ENCODE assay signal across 25 cellular contexts in the genomic region with DNA sequence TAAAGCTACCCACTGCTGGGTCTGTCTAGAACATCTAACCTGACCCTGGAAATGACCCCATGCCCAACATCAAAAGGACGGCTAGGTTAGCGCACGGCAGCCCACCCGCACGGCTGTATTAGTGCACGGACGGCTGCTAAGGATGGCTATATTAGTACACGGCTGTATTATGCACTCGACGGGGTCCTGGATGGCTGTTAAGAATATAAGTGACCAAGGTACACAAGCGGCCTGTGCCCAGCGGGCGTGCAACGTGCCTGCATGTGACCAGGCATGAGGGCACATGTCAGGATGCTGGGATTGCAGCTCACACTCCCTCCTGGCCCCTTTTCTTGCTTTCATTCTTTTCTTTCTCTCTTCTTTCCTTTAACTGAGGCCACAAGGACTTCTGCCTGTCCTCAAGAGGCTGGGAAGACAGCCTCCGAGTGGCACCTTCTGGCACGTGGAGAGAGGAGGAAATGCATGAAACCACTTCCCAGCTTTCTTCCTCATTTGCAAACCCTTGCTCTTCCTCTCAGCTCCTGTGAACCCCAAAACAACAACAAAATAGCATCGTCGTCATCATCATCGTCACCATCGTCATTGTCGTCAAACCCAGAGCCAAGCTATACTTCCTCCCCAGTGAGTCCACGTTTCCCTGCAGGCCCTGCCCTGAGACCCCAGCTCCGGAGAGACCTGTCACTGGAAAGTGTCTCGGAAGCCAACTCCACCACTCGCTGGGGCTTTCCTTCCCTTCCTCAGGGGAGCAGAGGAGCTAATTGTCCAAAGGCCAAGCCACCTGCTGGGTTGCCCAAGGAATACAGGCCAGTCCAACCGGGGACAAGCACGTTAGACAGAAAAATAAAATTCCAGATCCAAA.
A peak's percentile ranks its signal among the peaks of the same experiment; 100 is the strongest.
DNase-seq lines count a peak whose midpoint lies in the region; ATAC-seq, FAIRE-seq and TF ChIP-seq lines count a peak whose summit lies in the region.
"Had no signal": no experiment of that assay in that cellular context is flagged by ENCODE, and none has a peak within 500 bp of the region (broad histone marks: within the 10 kb centered on the region; RNA-seq: fewer than 3 reads in every experiment).

No MANE protein-coding gene starts in this region.

- WGBS in hepatocyte (ENCODE audit: low lambda C conversion rate, missing lambda C conversion rate) = 87% methylated on average over 27 of the region's 27 CpGs
- 100% methylated on average over 4 of the region's 27 CpGs for WGBS in trophoblast cell (ENCODE audit: extremely low coverage, insufficient coverage, insufficient read length)

- no peak overlapping the region for H4K8ac ChIP-seq in trophoblast cell (ENCODE audit: low read depth, low read length)

- no peak overlapping the region for H3K4me3 ChIP-seq in Loucy (ENCODE audit: low read length, poor library complexity, severe bottlenecking)
- H3K4me3 ChIP-seq in hepatocyte = no peak overlapping the region
- peak overlapping the region; percentile 5 for H3K4me3 ChIP-seq in trophoblast cell (ENCODE audit: low read depth, low read length)
- H3K4me3 ChIP-seq: coronary artery had no signal

- H3K4ac ChIP-seq in trophoblast cell (ENCODE audit: low read depth, low read length) = no peak overlapping the region

- peak overlapping the region; percentile 81 for H3K4me2 ChIP-seq in Loucy (ENCODE audit: low read depth, low read length, poor library complexity, severe bottlenecking)
- peak overlapping the region; percentile 44 for H3K4me2 ChIP-seq in hepatocyte
- H3K4me2 ChIP-seq in trophoblast cell (ENCODE audit: low read length) = no peak overlapping the region

- no peak overlapping the region for H2BK120ac ChIP-seq in trophoblast cell (ENCODE audit: insufficient read depth, low read length, poor library complexity)

- H3K9me3 ChIP-seq in Loucy (ENCODE audit: insufficient read depth, low read depth, low read length) (no peaks in the 10 kb centered on the region), hepatocyte (ENCODE audit: low read depth) (no peaks in the 10 kb centered on the region), trophoblast cell (ENCODE audit: insufficient read depth, low read depth, low read length) (peaks cover 4% of the 10 kb centered on the region)

- H3K9me2 ChIP-seq in Loucy (replicated peaks; ENCODE audit: low read depth, low read length) = no peaks in the 10 kb centered on the region
- H3K9me2 ChIP-seq in hepatocyte (replicated peaks; ENCODE audit: insufficient read depth) = no peaks in the 10 kb centered on the region

- H3K18ac ChIP-seq in trophoblast cell (ENCODE audit: low read length) = no peak overlapping the region

- no peak overlapping the region for H2BK5ac ChIP-seq in trophoblast cell (ENCODE audit: low read depth, low read length, poor library complexity)

- peak overlapping the region; percentile 36 for H4K91ac ChIP-seq in trophoblast cell (ENCODE audit: low read depth, low read length)

- no peak for TF ChIP-seq POLR2A in GM12892 (IDR thresholded peaks at IDR 0.05; ENCODE audit: low read depth, low read length)

- TF ChIP-seq CTCF in Loucy (conservative IDR thresholded peaks at IDR 0.05; ENCODE audit: low read length) (no peak), hepatocyte (IDR thresholded peaks at IDR 0.05; ENCODE audit: poor library complexity) (no peak)

- H4K20me1 ChIP-seq in Loucy (ENCODE audit: insufficient read depth, low read length, poor library complexity, severe bottlenecking) (no peaks in the 10 kb centered on the region), hepatocyte (ENCODE audit: insufficient read depth, poor library complexity, severe bottlenecking) (no peaks in the 10 kb centered on the region)

- H3K14ac ChIP-seq in trophoblast cell (ENCODE audit: low read length) = no peak overlapping the region

- H3F3A ChIP-seq in Loucy (ENCODE audit: low read depth) = no peaks in the 10 kb centered on the region

- FAIRE-seq in GM12892 (lab: Jason Lieb, UNC) = peak; percentile 68

- H2AK5ac ChIP-seq in trophoblast cell (ENCODE audit: low read length) = no peak overlapping the region

- H3K36me3 ChIP-seq in Loucy (ENCODE audit: insufficient read depth, low read length) = no peaks in the 10 kb centered on the region
- H3K36me3 ChIP-seq in hepatocyte (replicated peaks; ENCODE audit: insufficient read depth, low read depth) = no peaks in the 10 kb centered on the region
- no peaks in the 10 kb centered on the region for H3K36me3 ChIP-seq in trophoblast cell (ENCODE audit: control insufficient read depth in 1 of 2, insufficient read depth in 2 of 2, low read length in 2 of 2)
- H3K36me3 ChIP-seq: WERI-Rb-1 had no signal

- peaks cover 10% of the 10 kb centered on the region for H3K79me1 ChIP-seq in trophoblast cell (ENCODE audit: low read length)

- no peak overlapping the region for H4K12ac ChIP-seq in trophoblast cell (ENCODE audit: low read depth, low read length)

- H2AFZ ChIP-seq in Loucy (ENCODE audit: low read length) = no peak overlapping the region
- H2AFZ ChIP-seq in hepatocyte = no peak overlapping the region
- no peak overlapping the region for H2AFZ ChIP-seq in trophoblast cell (ENCODE audit: insufficient read depth, low read length, poor library complexity)

- H2BK12ac ChIP-seq in trophoblast cell (ENCODE audit: low read length) = peak overlapping the region; percentile 5

- DNase-seq in GM12892 (ENCODE audit: insufficient read length) = no peak
- DNase-seq in hepatocyte (ENCODE audit: low spot score) = no peak
- DNase-seq in trophoblast cell = no peak
- DNase-seq in NCI-H1048 (lab: John Stamatoyannopoulos, UW) = no peak
- DNase-seq in NCI-H1417 (lab: John Stamatoyannopoulos, UW) = no peak
- DNase-seq: activated CD4-positive, alpha-beta T cell treated with anti-CD3 and anti-CD28 coated beads for 48 hours; activated naive CD8-positive, alpha-beta T cell treated with anti-CD3 and anti-CD28 coated beads, Interleukin-2, amount 10 ng/mL, durations not matched to agents 7 days and 5 days; Calu3; caudate nucleus; CD4-positive, CD25-positive, alpha-beta regulatory T cell; DND-41; effector memory CD8-positive, alpha-beta T cell; glutamatergic neuron; KG1; NCI-H1436; NCI-H2081 treated with DMSO at 0.1 percent for 48 hours; NCI-H226; occipital lobe; SIG-M5; SW 1271; WERI-Rb-1 had no signal

- no peak for ATAC-seq in HG02885 (IDR thresholded peaks at IDR 0.05; ENCODE audit: poor library complexity, unreplicated experiment)
- ATAC-seq: effector memory CD8-positive, alpha-beta T cell; stimulated activated effector memory CD8-positive, alpha-beta T cell treated with anti-CD3 and anti-CD28 coated beads, Interleukin-12 subunit alpha, Interleukin-12 subunit beta, amount 100 ng/mL, for 72 hours had no signal

- no peak overlapping the region for H3K27ac ChIP-seq in hepatocyte
- no peak overlapping the region for H3K27ac ChIP-seq in trophoblast cell (ENCODE audit: low read depth, low read length)
- H3K27ac ChIP-seq: WERI-Rb-1 had no signal

- H3K9ac ChIP-seq in Loucy (ENCODE audit: low read depth, low read length, poor library complexity, severe bottlenecking) (peak overlapping the region; percentile 60), trophoblast cell (ENCODE audit: low read length) (no peak overlapping the region)

- H3K4me1 ChIP-seq in Loucy (ENCODE audit: insufficient read depth, low read length, poor library complexity, severe bottlenecking) (peaks cover 69% of the 10 kb centered on the region), hepatocyte (ENCODE audit: insufficient read depth) (peaks cover 6% of the 10 kb centered on the region), trophoblast cell (ENCODE audit: control insufficient read depth in 1 of 2, insufficient read depth in 2 of 2, low read length in 2 of 2) (peaks cover 11 to 20% of the 10 kb centered on the region in 2 experiments)

- H3K27me3 ChIP-seq in Loucy (ENCODE audit: insufficient read depth, low read length, poor library complexity, severe bottlenecking) = no peaks in the 10 kb centered on the region
- no peaks in the 10 kb centered on the region for H3K27me3 ChIP-seq in hepatocyte
- no peaks in the 10 kb centered on the region for H3K27me3 ChIP-seq in trophoblast cell (ENCODE audit: insufficient read depth, low read length)

- H3K79me2 ChIP-seq in Loucy (ENCODE audit: insufficient read depth, low read length) = peaks cover 4% of the 10 kb centered on the region; the same call in 1 of the 2 replicates
- H3K79me2 ChIP-seq in hepatocyte = no peaks in the 10 kb centered on the region
- H3K79me2 ChIP-seq in trophoblast cell (ENCODE audit: control insufficient read depth, insufficient read depth, low read length, poor library complexity) = peaks cover 4% of the 10 kb centered on the region

- H3K23ac ChIP-seq in trophoblast cell (ENCODE audit: low read length) = no peak overlapping the region
